Comparison of ENCODE assay signal across 8 cellular contexts in the genomic region with DNA sequence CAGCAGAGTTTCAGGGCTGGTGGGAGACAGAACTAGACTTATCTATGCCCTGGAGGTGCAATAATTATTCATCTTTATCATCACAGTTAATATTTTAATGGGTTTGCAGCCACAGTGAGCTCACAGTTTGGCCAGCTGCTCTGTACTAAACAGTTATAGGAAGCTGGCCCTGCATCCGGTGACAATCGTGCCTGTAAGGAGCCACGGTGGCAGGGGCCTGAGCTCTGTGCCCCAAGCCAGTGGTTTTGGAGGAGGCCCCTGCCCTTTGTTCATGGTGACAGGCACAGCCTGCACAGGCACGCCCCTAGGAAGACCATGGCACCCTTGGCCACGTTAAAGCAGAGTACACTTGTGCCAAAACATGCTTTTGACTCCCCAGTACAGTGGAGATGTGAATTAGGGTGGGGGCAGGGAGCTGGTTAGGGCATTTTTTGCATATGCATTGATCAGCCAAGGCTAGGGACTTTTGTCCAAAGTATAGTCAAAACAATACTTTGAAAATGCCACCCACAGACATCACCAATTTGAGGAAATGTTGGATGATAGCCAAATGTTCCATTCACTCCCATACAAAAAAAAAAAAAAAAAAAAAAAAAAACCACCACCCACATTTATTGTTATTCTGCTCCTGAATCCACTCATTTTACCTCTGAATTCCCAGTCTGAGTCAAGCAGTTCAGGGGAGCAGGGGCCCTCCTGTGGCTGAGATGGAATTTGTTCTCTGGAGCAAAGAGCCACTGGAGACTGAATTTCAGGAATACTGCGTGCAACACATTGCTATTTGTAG. TPM values are rescaled to one million over a fixed set of nuclear protein-coding genes. Genes with fewer than 3 reads are reported as not detected.
DNase-seq lines count a peak whose midpoint lies in the region; ATAC-seq and TF ChIP-seq lines count a peak whose summit lies in the region.

No MANE protein-coding gene starts in this region.

- H3K9me3 ChIP-seq in SK-N-SH (no peaks in the 10 kb centered on the region), esophagus muscularis mucosa (no peaks in the 10 kb centered on the region), neuronal stem cell (replicated peaks in 1 of 2; ENCODE audit: control insufficient read depth in 2 of 2, insufficient read depth in 1 of 2, low read depth in 1 of 2, low read length in 2 of 2) (no peaks in the 10 kb centered on the region)

- H2AK5ac ChIP-seq in neuronal stem cell (ENCODE audit: low read depth, low read length), result no peak overlapping the region

- ATAC-seq in HG02759 (IDR thresholded peaks at IDR 0.05; ENCODE audit: unreplicated experiment), result peak; percentile 21

- peak overlapping the region; percentile 39; the same call in 1 of the 2 replicates for H3K4me2 ChIP-seq in SK-N-SH
- no peak overlapping the region for H3K4me2 ChIP-seq in neuronal stem cell (ENCODE audit: insufficient read depth, low read length, poor library complexity, severe bottlenecking)

- H3K36me3 ChIP-seq in SK-N-SH (replicated peaks in 1 of 2; ENCODE audit: control insufficient read depth in 1 of 2, insufficient read depth in 2 of 2, low read length in 1 of 2), result no peaks in the 10 kb centered on the region
- H3K36me3 ChIP-seq in esophagus muscularis mucosa, result no peaks in the 10 kb centered on the region
- no peaks in the 10 kb centered on the region for H3K36me3 ChIP-seq in neuronal stem cell (replicated peaks in 1 of 2; ENCODE audit: control insufficient read depth in 2 of 2, insufficient read depth in 2 of 2, low read length in 2 of 2)

- no peaks in the 10 kb centered on the region for H3K27me3 ChIP-seq in SK-N-SH (ENCODE audit: insufficient read depth)
- H3K27me3 ChIP-seq in esophagus muscularis mucosa, result no peaks in the 10 kb centered on the region
- H3K27me3 ChIP-seq in neuronal stem cell (ENCODE audit: control insufficient read depth in 3 of 3, insufficient read depth in 3 of 3, low read depth in 1 of 3, low read length in 3 of 3), result peaks cover 13 to 57% (median 28%) of the 10 kb centered on the region in 3 experiments

- peaks cover 22% of the 10 kb centered on the region for H3K79me2 ChIP-seq in SK-N-SH (ENCODE audit: insufficient read depth)

- H2BK5ac ChIP-seq in neuronal stem cell (ENCODE audit: low read length), result no peak overlapping the region

- intact Hi-C loops in esophagus muscularis mucosa (cut with DNase I), result loop anchor here (2.0 to 10.0 kb wide), 2 partner anchors 142 to 226 kb away; no protein-coding TSS in a partner anchor

- no peaks in the 10 kb centered on the region for H4K20me1 ChIP-seq in SK-N-SH (ENCODE audit: insufficient read depth)

- peak overlapping the region; percentile 24 for H2BK12ac ChIP-seq in neuronal stem cell (ENCODE audit: low read length)

- no peaks in the 10 kb centered on the region for H3K79me1 ChIP-seq in neuronal stem cell (ENCODE audit: low read depth, low read length)

- no peak overlapping the region for H2BK120ac ChIP-seq in neuronal stem cell (ENCODE audit: low read depth, low read length)

- H3K27ac ChIP-seq in SK-N-SH (ENCODE audit: low read depth in 2 of 2, low read length in 1 of 2) (peak overlapping the region in 1 of 2 experiments; percentile 100; a peak in 2 of 4 replicates), esophagus muscularis mucosa (replicated peaks in 1 of 4) (peak overlapping the region; percentile 33 to 61 (median 51)), neuronal stem cell (replicated peaks; ENCODE audit: low read length) (no peak overlapping the region)

- TF ChIP-seq CTCF in SK-N-SH (IDR thresholded peaks at IDR 0.05), result peak; percentile 67
- peak; percentile 50 to 64 (median 62) for TF ChIP-seq CTCF in esophagus muscularis mucosa (IDR thresholded peaks at IDR 0.05)

- H3K4ac ChIP-seq in neuronal stem cell (ENCODE audit: low read length), result no peak overlapping the region

- no peak for TF ChIP-seq POLR2A in esophagus muscularis mucosa (IDR thresholded peaks at IDR 0.05; ENCODE audit: low read depth)

- H3K18ac ChIP-seq in neuronal stem cell (ENCODE audit: low read length), result peak overlapping the region; percentile 75

- H4K8ac ChIP-seq in neuronal stem cell (ENCODE audit: low read depth, low read length), result peak overlapping the region; percentile 68

- POLR2A ChIA-PET in SK-N-SH (lab: Yijun Ruan, JAX), result interaction anchor here (0.7 to 4.7 kb wide), 24 partner anchors 9 to 915 kb away, joined by 3 to 51 read pairs (median 4); a partner anchor contains a TSS

- peaks cover 17% of the 10 kb centered on the region for H3F3A ChIP-seq in SK-N-SH (replicated peaks; ENCODE audit: insufficient read depth)

- WGBS in SK-N-SH (ENCODE audit: low lambda C conversion rate), result 32% methylated on average over 6 of the region's 6 CpGs
- 33% methylated on average over 1 of the region's 6 CpGs for WGBS in esophagus muscularis mucosa
- no CpG with 5 or more reads among the region's 6 CpGs for WGBS in neuronal stem cell (ENCODE audit: extremely low coverage in 2 of 2, insufficient read length in 2 of 2, insufficient replicate concordance in 1 of 2), 2 donors

- TF ChIP-seq EP300 in SK-N-SH (IDR thresholded peaks at IDR 0.05; ENCODE audit: borderline replicate concordance in 1 of 2, low read depth in 1 of 2, low read length in 1 of 2) (peak in 1 of 2 experiments; percentile 94; a peak in 2 of 4 replicates), esophagus muscularis mucosa (IDR thresholded peaks at IDR 0.05) (no peak)

- H3K4me1 ChIP-seq in SK-N-SH (ENCODE audit: control insufficient read depth in 1 of 2, insufficient read depth in 2 of 2, low read depth in 1 of 2, low read length in 1 of 2) (peaks cover 7 to 66% of the 10 kb centered on the region in 2 experiments; a peak in 2 of 4 replicates), esophagus muscularis mucosa (peaks cover 22 to 46% (median 43%) of the 10 kb centered on the region in 4 donors), neuronal stem cell (ENCODE audit: control insufficient read depth in 2 of 2, insufficient read depth in 1 of 2, low read depth in 1 of 2, low read length in 2 of 2) (peaks cover 7 to 21% of the 10 kb centered on the region in 2 donors)

- peak overlapping the region; percentile 59 for H3K14ac ChIP-seq in neuronal stem cell (ENCODE audit: low read length)

- no peak overlapping the region for H2BK15ac ChIP-seq in neuronal stem cell (ENCODE audit: low read length)

- CTCF ChIA-PET in SK-N-SH (lab: Yijun Ruan, JAX), result interaction anchor here (0.6 to 3.0 kb wide), 35 partner anchors 9 to 252 kb away, joined by 3 to 57 read pairs (median 4); a partner anchor contains a TSS

- H2AFZ ChIP-seq in SK-N-SH (ENCODE audit: low read depth) (no peak overlapping the region), neuronal stem cell (ENCODE audit: low read length) (peak overlapping the region; percentile 10)

- no peak overlapping the region for H4K91ac ChIP-seq in neuronal stem cell (ENCODE audit: low read depth, low read length, poor library complexity)

- H3K4me3 ChIP-seq in SK-N-SH (ENCODE audit: low read depth in 2 of 2, low read length in 1 of 2), result no peak overlapping the region; a peak in 1 of 4 replicates
- H3K4me3 ChIP-seq in esophagus muscularis mucosa, result no peak overlapping the region
- no peak overlapping the region for H3K4me3 ChIP-seq in neuronal stem cell (ENCODE audit: low read length in 2 of 2)

- H3K23ac ChIP-seq in neuronal stem cell (ENCODE audit: low read depth, low read length, poor library complexity), result no peak overlapping the region

- no peaks in the 10 kb centered on the region for H3K9me2 ChIP-seq in SK-N-SH

- peak; percentile 85 for TF ChIP-seq RAD21 in SK-N-SH (IDR thresholded peaks at IDR 0.05; ENCODE audit: low read length)

- peak; percentile 53 for DNase-seq in NK-92 treated with Interleukin-12 subunit alpha and Interleukin-12 subunit beta, amount 100 ng/mL, for 24 hours (lab: John Stamatoyannopoulos, UW)
- DNase-seq in NK-92 (lab: John Stamatoyannopoulos, UW; ENCODE audit: unreplicated experiment) (no peak), SK-N-SH (peak; percentile 58), esophagus muscularis mucosa (ENCODE audit: extremely low spot score) (no peak), neuronal stem cell (ENCODE audit: low spot score) (no peak), LoVo (ENCODE audit: low spot score) (no peak)
- no peak for DNase-seq in activated effector memory CD4-positive, alpha-beta T cell treated with Interleukin-2 at 50 U/mL for 16 hours

- no peak overlapping the region for H3K9ac ChIP-seq in SK-N-SH
- H3K9ac ChIP-seq in neuronal stem cell (ENCODE audit: low read depth, low read length, poor library complexity), result peak overlapping the region; percentile 71

TF ChIP-seq in SK-N-SH, 30 proteins besides CTCF, POLR2A, EP300 and RAD21 (continues in another document):
- no peak; the same call in 1 of the 2 replicates for TF ChIP-seq TCF12 (IDR thresholded peaks at IDR 0.05)
- no peak for TF ChIP-seq TAF1 (IDR thresholded peaks at IDR 0.05; ENCODE audit: borderline replicate concordance, low read depth, low read length)
- peak; percentile 49; the same call in 1 of the 2 replicates for TF ChIP-seq RFX5 (IDR thresholded peaks at IDR 0.05; ENCODE audit: low read length)
- TF ChIP-seq, protein P1, sequence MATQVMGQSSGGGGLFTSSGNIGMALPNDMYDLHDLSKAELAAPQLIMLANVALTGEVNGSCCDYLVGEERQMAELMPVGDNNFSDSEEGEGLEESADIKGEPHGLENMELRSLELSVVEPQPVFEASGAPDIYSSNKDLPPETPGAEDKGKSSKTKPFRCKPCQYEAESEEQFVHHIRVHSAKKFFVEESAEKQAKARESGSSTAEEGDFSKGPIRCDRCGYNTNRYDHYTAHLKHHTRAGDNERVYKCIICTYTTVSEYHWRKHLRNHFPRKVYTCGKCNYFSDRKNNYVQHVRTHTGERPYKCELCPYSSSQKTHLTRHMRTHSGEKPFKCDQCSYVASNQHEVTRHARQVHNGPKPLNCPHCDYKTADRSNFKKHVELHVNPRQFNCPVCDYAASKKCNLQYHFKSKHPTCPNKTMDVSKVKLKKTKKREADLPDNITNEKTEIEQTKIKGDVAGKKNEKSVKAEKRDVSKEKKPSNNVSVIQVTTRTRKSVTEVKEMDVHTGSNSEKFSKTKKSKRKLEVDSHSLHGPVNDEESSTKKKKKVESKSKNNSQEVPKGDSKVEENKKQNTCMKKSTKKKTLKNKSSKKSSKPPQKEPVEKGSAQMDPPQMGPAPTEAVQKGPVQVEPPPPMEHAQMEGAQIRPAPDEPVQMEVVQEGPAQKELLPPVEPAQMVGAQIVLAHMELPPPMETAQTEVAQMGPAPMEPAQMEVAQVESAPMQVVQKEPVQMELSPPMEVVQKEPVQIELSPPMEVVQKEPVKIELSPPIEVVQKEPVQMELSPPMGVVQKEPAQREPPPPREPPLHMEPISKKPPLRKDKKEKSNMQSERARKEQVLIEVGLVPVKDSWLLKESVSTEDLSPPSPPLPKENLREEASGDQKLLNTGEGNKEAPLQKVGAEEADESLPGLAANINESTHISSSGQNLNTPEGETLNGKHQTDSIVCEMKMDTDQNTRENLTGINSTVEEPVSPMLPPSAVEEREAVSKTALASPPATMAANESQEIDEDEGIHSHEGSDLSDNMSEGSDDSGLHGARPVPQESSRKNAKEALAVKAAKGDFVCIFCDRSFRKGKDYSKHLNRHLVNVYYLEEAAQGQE (IDR thresholded peaks at IDR 0.05; ENCODE audit: low read depth, low read length), result no peak

RNA-seq across cellular contexts. Expression of a gene that starts 3.4 kb away (rescaled TPM):
- polyA plus RNA-seq in SK-N-SH (2012; rRNA removed), result 21.2 and 22.6 TPM in 2 replicates
- polyA plus RNA-seq in SK-N-SH (2012; cell fraction: cytosol; rRNA removed), result 24.3 and 25.7 TPM in 2 replicates
- polyA plus RNA-seq in SK-N-SH (2012; cell fraction: nucleus; rRNA removed), result 27.3 and 28.7 TPM in 2 replicates
- total RNA-seq in esophagus muscularis mucosa, result 100 to 1,000 TPM in 2 of 4 donors, 10 to 100 TPM in 2; 79.7 to 142 (median 104) TPM
- 0.78 TPM for polyA plus RNA-seq in neuronal stem cell (2013, experiment 1 of 2)
- 0.76 TPM for polyA plus RNA-seq in neuronal stem cell (2013, experiment 2 of 2)

Comparison
In these comparisons a context has a peak if more than half of its experiments do, and no peak if none do; other contexts are left out.
1. DNase-seq: peak in NK-92 treated with Interleukin-12 subunit alpha and Interleukin-12 subunit beta, amount 100 ng/mL, for 24 hours (single experiment) and SK-N-SH (single experiment); none in NK-92 (single experiment), esophagus muscularis mucosa (single experiment), neuronal stem cell (single experiment), activated effector memory CD4-positive, alpha-beta T cell treated with Interleukin-2 at 50 U/mL for 16 hours (single experiment) and LoVo (single experiment).